Comparison of ENCODE assay signal across 24 cellular contexts in the genomic region with DNA sequence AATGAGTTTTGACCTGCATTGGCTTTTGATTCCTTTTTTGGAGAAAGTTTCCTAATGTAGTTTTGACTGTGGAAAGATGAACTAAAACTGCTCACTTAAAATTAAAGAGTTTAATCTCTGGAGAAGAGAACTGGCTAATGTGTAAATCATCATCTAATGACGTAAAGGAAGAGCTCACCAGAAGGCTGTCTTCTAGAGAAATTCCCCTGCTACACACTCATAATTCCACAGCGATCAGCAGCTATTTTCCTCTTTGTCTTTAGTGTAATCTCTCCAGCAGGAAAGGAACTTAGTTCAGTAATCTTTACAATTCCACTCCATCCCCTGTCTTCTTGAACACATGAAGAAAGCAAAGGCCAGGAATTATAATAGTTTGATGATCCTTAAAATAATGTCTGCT.
"Had no signal": no experiment of that assay in that cellular context is flagged by ENCODE, and none has a peak within 500 bp of the region (broad histone marks: within the 10 kb centered on the region; RNA-seq: fewer than 3 reads in every experiment).

No MANE protein-coding gene starts in this region.

- DNase-seq: activated CD4-positive, alpha-beta T cell treated with anti-CD3 and anti-CD28 coated beads for 1 hour; activated CD4-positive, alpha-beta T cell treated with anti-CD3 and anti-CD28 coated beads, Interleukin-2, amount 50 U/mL, for 1 hour; activated CD8-positive, alpha-beta T cell treated with anti-CD3 and anti-CD28 coated beads, Interleukin-2, amount 10 ng/mL, durations not matched to agents 7 days and 5 days; activated gamma-delta T cell; aorta; brain microvascular endothelial cell; central memory CD4-positive, alpha-beta T cell; dorsolateral prefrontal cortex; effector memory CD8-positive, alpha-beta T cell; left ventricle myocardium superior; mammary epithelial cell; pancreas; right lobe of liver; stimulated activated naive B cell treated with anti-CD40 and anti-IgM and Interleukin-4, amounts not matched to agents 10 μg/mL and 1 μg/mL and 100 μg/mL, for 72 hours; T-helper 1 cell had no signal

- H3K4me3 ChIP-seq: dorsolateral prefrontal cortex, pancreas, right lobe of liver, skin epidermis, thoracic aorta, vagina had no signal

- H3K9me3 ChIP-seq: neutrophil, pancreas, right lobe of liver had no signal

- H3K4me1 ChIP-seq: pancreas, right lobe of liver had no signal

- ATAC-seq: activated CD8-positive, alpha-beta T cell treated with anti-CD3 and anti-CD28 coated beads, Interleukin-2, amount 10 ng/mL, durations not matched to agents 7 days and 5 days; effector memory CD8-positive, alpha-beta T cell; esophagus mucosa; foreskin keratinocyte; left ventricle myocardium superior; pancreas; right lobe of liver; stimulated activated naive B cell treated with anti-CD40 and anti-IgM and Interleukin-4, amounts not matched to agents 10 μg/mL and 1 μg/mL and 100 μg/mL, for 72 hours had no signal

- H3K27me3 ChIP-seq: brain microvascular endothelial cell, dorsolateral prefrontal cortex, foreskin keratinocyte, neutrophil, pancreas, right lobe of liver, vagina had no signal

- H3K27ac ChIP-seq: brain microvascular endothelial cell, dorsolateral prefrontal cortex, foreskin keratinocyte, neutrophil, pancreas, right lobe of liver, skin epidermis, thoracic aorta, vagina had no signal

- FAIRE-seq: colon, endothelial cell of umbilical vein, pancreas, TTC549 had no signal

- H3K36me3 ChIP-seq: brain microvascular endothelial cell, neutrophil, pancreas, right lobe of liver, thoracic aorta, vagina had no signal
